10 cellular contexts compared by ENCODE assay signal in the genomic region with DNA sequence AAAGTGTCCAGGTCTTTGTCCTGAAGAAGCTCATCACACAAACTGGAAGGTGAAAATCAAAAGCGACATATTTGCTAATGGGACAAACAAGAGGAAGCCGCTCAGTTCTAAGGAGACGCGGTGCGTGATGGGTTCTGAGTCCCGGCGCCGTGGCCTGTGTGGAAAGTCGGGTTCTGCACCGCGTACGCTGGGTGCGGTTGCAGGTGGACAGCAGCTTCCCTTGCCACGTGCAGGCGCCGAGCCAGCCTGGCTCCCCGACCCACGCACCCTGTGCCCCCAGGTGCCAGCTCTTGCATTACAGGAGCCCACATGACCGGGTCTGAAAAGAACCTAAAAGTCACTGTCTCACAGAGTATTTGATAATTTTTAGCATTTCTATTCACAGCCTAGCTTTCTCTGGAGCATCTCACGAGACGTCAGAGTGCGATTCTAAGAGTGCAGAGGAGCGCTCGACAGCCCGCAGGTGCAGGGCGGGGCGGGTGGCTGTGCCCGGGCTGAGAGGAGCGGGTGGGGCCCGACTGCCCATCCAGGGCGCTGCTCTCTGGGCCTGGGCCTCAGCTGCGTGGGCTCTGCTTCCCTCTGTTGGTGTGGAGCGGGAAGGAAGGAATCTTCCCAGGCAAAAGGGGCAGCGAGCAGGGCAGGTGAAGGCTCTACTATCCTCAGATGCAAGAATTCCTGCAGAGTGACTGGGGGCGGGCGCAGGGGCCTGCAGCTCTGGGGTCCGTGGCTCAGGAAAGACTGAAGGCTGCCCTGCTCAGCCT. TPM values are rescaled to one million over a fixed set of nuclear protein-coding genes. Genes with fewer than 3 reads are reported as not detected.
A peak's percentile ranks its signal among the peaks of the same experiment; 100 is the strongest.
DNase-seq lines count a peak whose midpoint lies in the region; ATAC-seq and TF ChIP-seq lines count a peak whose summit lies in the region.
"Had no signal": no experiment of that assay in that cellular context is flagged by ENCODE, and none has a peak within 500 bp of the region (broad histone marks: within the 10 kb centered on the region; RNA-seq: fewer than 3 reads in every experiment).

No MANE protein-coding gene starts in this region.

- intact Hi-C loops in esophagus squamous epithelium (cut with DNase I) = no loop called here
- intact Hi-C loops in psoas muscle (cut with DNase I) = no loop called here
- intact Hi-C loops in OCI-LY7 (cut with micrococcal nuclease; ENCODE audit: unreplicated experiment) = no loop called here

- no peaks in the 10 kb centered on the region for H3K27me3 ChIP-seq in H9 (ENCODE audit: insufficient read depth, low read length)
- H3K27me3 ChIP-seq in esophagus squamous epithelium = peaks cover 0 to 6% (median 0%) of the 10 kb centered on the region in 4 donors
- peaks cover 0 to 28% (median 0%) of the 10 kb centered on the region in 3 donors for H3K27me3 ChIP-seq in psoas muscle (ENCODE audit: insufficient read depth in 3 of 3, low read length in 2 of 3)

- TF ChIP-seq POLR2A in esophagus squamous epithelium (IDR thresholded peaks at IDR 0.05) = no peak

- H3K18ac ChIP-seq in H9 (ENCODE audit: insufficient read length, low read depth, low read length) = no peak overlapping the region

- peaks cover 4 to 7% of the 10 kb centered on the region in 2 experiments for H3K4me1 Mint-ChIP-seq in H9

- H3K79me1 ChIP-seq in H9 (ENCODE audit: insufficient read depth, low read depth, low read length, poor library complexity, severe bottlenecking) = no peaks in the 10 kb centered on the region

- peaks cover 0 to 3% of the 10 kb centered on the region in 2 experiments; a peak in 1 of 5 replicates for H3K9me3 Mint-ChIP-seq in H9

- peaks cover 7% of the 10 kb centered on the region for H3K27me3 Mint-ChIP-seq in H9 (ENCODE audit: low read depth)

- no CpG with 5 or more reads among the region's 37 CpGs for WGBS in H9 (ENCODE audit: extremely low coverage, insufficient read length, low lambda C conversion rate)
- WGBS in esophagus squamous epithelium, 2 donors = 58 to 67% methylated on average over 18 to 24 of the region's 37 CpGs
- WGBS in psoas muscle, 3 donors = 48 to 50% (median 50%) methylated on average over 37 of the region's 37 CpGs

- no peak overlapping the region for H3T11ph ChIP-seq in H9 (ENCODE audit: low read length)

- H3K4me1 ChIP-seq in H9 (ENCODE audit: insufficient read depth, low read length) (no peaks in the 10 kb centered on the region), esophagus squamous epithelium (no peaks in the 10 kb centered on the region), psoas muscle (no peaks in the 10 kb centered on the region), OCI-LY7 (ENCODE audit: insufficient read depth, low read length, poor library complexity, severe bottlenecking) (no peaks in the 10 kb centered on the region)

- no peaks in the 10 kb centered on the region for H3K9me2 ChIP-seq in OCI-LY7 (ENCODE audit: insufficient read depth, low read length)

- no TSS peak for BruUV-seq in OCI-LY7 (replicated peaks; lab: Mats Ljungman, UMichigan)

- POLR2A ChIA-PET in OCI-LY7 (lab: Charles Lee) = no interaction called here

- TF ChIP-seq CTCF in H9 (conservative IDR thresholded peaks at IDR 0.05) (peak; percentile 85), esophagus squamous epithelium (IDR thresholded peaks at IDR 0.05) (peak in 4 of 6 experiments; percentile 8 to 22 (median 13)), psoas muscle (IDR thresholded peaks at IDR 0.05) (peak; percentile 19), OCI-LY7 (conservative IDR thresholded peaks at IDR 0.05; ENCODE audit: low read length) (no peak)

- H3K79me2 ChIP-seq in H9 (ENCODE audit: insufficient read depth, low read length) (no peaks in the 10 kb centered on the region), OCI-LY7 (ENCODE audit: insufficient read depth, low read depth, low read length) (no peaks in the 10 kb centered on the region)

- H3K4me3 ChIP-seq in esophagus squamous epithelium (no peak overlapping the region), psoas muscle (no peak overlapping the region), OCI-LY7 (ENCODE audit: low read depth, low read length, poor library complexity, severe bottlenecking) (no peak overlapping the region)

- no peak overlapping the region for H2BK12ac ChIP-seq in H9 (ENCODE audit: insufficient read length, low read depth, low read length)

- CTCF ChIA-PET in OCI-LY7 (lab: Charles Lee; ENCODE audit: unreplicated experiment) = interaction anchor here (0.6 kb wide), 2 partner anchors 116 to 652 kb away, joined by 3 read pairs; no protein-coding TSS in a partner anchor

- no peak overlapping the region for H3K9ac ChIP-seq in H9 (ENCODE audit: extremely low read depth, insufficient read length, low read length)

- no peak overlapping the region for H2AK5ac ChIP-seq in H9 (ENCODE audit: insufficient read length, low read length)

- H4K91ac ChIP-seq in H9 (ENCODE audit: insufficient read length, low read depth, low read length) = no peak overlapping the region

- no peak overlapping the region for H3K4me3 Mint-ChIP-seq in H9

- no peak overlapping the region for H3K23ac ChIP-seq in H9 (ENCODE audit: insufficient read length, low read depth, low read length)

- no peak overlapping the region for H3K56ac ChIP-seq in H9 (ENCODE audit: insufficient read length, low read depth, low read length)

- H3K23me2 ChIP-seq in H9 (ENCODE audit: insufficient read length, low read depth, low read length, poor library complexity, severe bottlenecking) = no peaks in the 10 kb centered on the region

- no peak overlapping the region for H2BK5ac ChIP-seq in H9 (ENCODE audit: insufficient read length, low read length)

- no peaks in the 10 kb centered on the region for H3K9me3 ChIP-seq in H9 (ENCODE audit: control insufficient read depth, low read depth, low read length)
- H3K9me3 ChIP-seq in esophagus squamous epithelium = no peaks in the 10 kb centered on the region
- no peaks in the 10 kb centered on the region for H3K9me3 ChIP-seq in psoas muscle
- no peaks in the 10 kb centered on the region for H3K9me3 ChIP-seq in OCI-LY7 (ENCODE audit: low read length)

- H3K27ac Mint-ChIP-seq in H9 = peak overlapping the region in 1 of 3 experiments; percentile 55; a peak in 1 of 7 replicates

- H2BK120ac ChIP-seq in H9 (ENCODE audit: low read depth, low read length, poor library complexity, severe bottlenecking) = no peak overlapping the region

- no peak overlapping the region for H3K4ac ChIP-seq in H9 (ENCODE audit: low read depth, low read length)

- ATAC-seq in psoas muscle (no peak), HG03025 (IDR thresholded peaks at IDR 0.05; ENCODE audit: low FRiP score, unreplicated experiment) (no peak), GM21619 (IDR thresholded peaks at IDR 0.05; ENCODE audit: unreplicated experiment) (no peak)

- no peaks in the 10 kb centered on the region for H3K36me3 Mint-ChIP-seq in H9 (ENCODE audit: insufficient read depth in 1 of 3, low read depth in 3 of 3)

- no peak overlapping the region for H2BK20ac ChIP-seq in H9 (ENCODE audit: low read depth, low read length, poor library complexity, severe bottlenecking)

- no peak overlapping the region for H3K14ac ChIP-seq in H9 (ENCODE audit: insufficient read depth, low read length)

- no peak overlapping the region for H4K8ac ChIP-seq in H9 (replicated peaks; ENCODE audit: insufficient read length, low read depth, low read length)

- DNase-seq in H9 (peak; percentile 82), NCI-H510A (lab: John Stamatoyannopoulos, UW) (peak; percentile 68), esophagus squamous epithelium (lab: John Stamatoyannopoulos, UW) (no peak), psoas muscle (no peak), OCI-LY7 (ENCODE audit: low spot score) (no peak)
- DNase-seq: activated CD4-positive, CD25-positive, alpha-beta regulatory T cell treated with anti-CD3 and anti-CD28 coated beads, Interleukin-2, amount 50 U/mL, for 72 hours; occipital lobe; stimulated activated naive CD4-positive, alpha-beta T cell had no signal

- no peaks in the 10 kb centered on the region for H3K36me3 ChIP-seq in esophagus squamous epithelium
- H3K36me3 ChIP-seq in psoas muscle (ENCODE audit: insufficient read depth in 1 of 2, low read depth in 1 of 2) = no peaks in the 10 kb centered on the region
- H3K36me3 ChIP-seq in OCI-LY7 (ENCODE audit: insufficient read depth, low read length) = no peaks in the 10 kb centered on the region

- H2AFZ ChIP-seq in H9 (ENCODE audit: low read length) (no peak overlapping the region), OCI-LY7 (ENCODE audit: low read length) (no peak overlapping the region)

- H3K4me2 ChIP-seq in H9 (ENCODE audit: insufficient read depth, insufficient read length, low read length) (no peak overlapping the region), OCI-LY7 (ENCODE audit: low read length) (no peak overlapping the region)

- H3K27ac ChIP-seq in H9 (ENCODE audit: insufficient read length, low read depth, low read length) = no peak overlapping the region
- H3K27ac ChIP-seq in esophagus squamous epithelium = no peak overlapping the region
- no peak overlapping the region for H3K27ac ChIP-seq in psoas muscle
- H3K27ac ChIP-seq in OCI-LY7 (ENCODE audit: low read depth, low read length, poor library complexity, severe bottlenecking) = no peak overlapping the region

- H4K20me1 ChIP-seq in H9 (ENCODE audit: control insufficient read depth, insufficient read depth, insufficient read length) (no peaks in the 10 kb centered on the region), OCI-LY7 (ENCODE audit: insufficient read depth, low read length) (no peaks in the 10 kb centered on the region)

- H2BK15ac ChIP-seq in H9 (ENCODE audit: low read depth, low read length) = no peak overlapping the region

- H4K5ac ChIP-seq in H9 (ENCODE audit: insufficient read length, low read depth, low read length) = no peak overlapping the region

RNA-seq across cellular contexts. Expression of gene MYT1L, which starts 39.4 kb away (rescaled TPM):
- total RNA-seq in H9 (2021) (0.24 TPM in 1 of 2 replicates, not detected in the other), esophagus squamous epithelium (not detected), psoas muscle (under 1 TPM in 3 of 4 donors, not detected in 1; 0.18 to 0.32 (median 0.27) TPM), OCI-LY7 (2022) (not detected in 2 replicates)
- polyA plus RNA-seq in psoas muscle = under 1 TPM; 0.03 to 0.09 (median 0.03) TPM
- total RNA-seq in OCI-LY7 (2014; rRNA removed; shearing (Covaris generic)) = not detected in 2 replicates

Comparison
In these comparisons a context has a peak if more than half of its experiments do, and no peak if none do; other contexts are left out.
1. DNase-seq: peak in H9 (single experiment) and NCI-H510A (single experiment); none in esophagus squamous epithelium (single experiment), psoas muscle (0 of 2) and OCI-LY7 (single experiment).